Comparison of ENCODE assay signal across 19 cellular contexts in genomic region chr6:89750338-89750737, GRCh38.
A peak's percentile ranks its signal among the peaks of the same experiment; 100 is the strongest.
DNase-seq lines count a peak whose midpoint lies in the region; ATAC-seq, FAIRE-seq and TF ChIP-seq lines count a peak whose summit lies in the region.
"Had no signal": no experiment of that assay in that cellular context is flagged by ENCODE, and none has a peak within 500 bp of the region (broad histone marks: within the 10 kb centered on the region; RNA-seq: fewer than 3 reads in every experiment).

No MANE protein-coding gene starts in this region.

- DNase-seq in HepG2 (ENCODE audit: low spot score) = no peak
- DNase-seq in WTC11 (ENCODE audit: low spot score) = no peak
- DNase-seq in left lobe of liver (ENCODE audit: low spot score) = no peak
- no peak for DNase-seq in NCI-H1092 (lab: John Stamatoyannopoulos, UW)
- no peak for DNase-seq in GM23248
- no peak for DNase-seq in A172 (ENCODE audit: low spot score)
- no peak for DNase-seq in GM19238 (ENCODE audit: insufficient read length, low spot score)
- DNase-seq: 8988T; ACHN; Calu3; CD4-positive, CD25-positive, alpha-beta regulatory T cell; DMS 273 treated with DMSO at 0.1 percent for 48 hours; DMS79 had no signal

- no peak for FAIRE-seq in HepG2 (lab: Jason Lieb, UNC)
- FAIRE-seq: GM12891, H54 had no signal

- no peak for ATAC-seq in HepG2
- ATAC-seq in WTC11 = no peak
- ATAC-seq in left lobe of liver = peak; percentile 76

- H3K4me3 Mint-ChIP-seq in WTC11 = no peak overlapping the region
- H3K4me3 Mint-ChIP-seq: CD4-positive, CD25-positive, alpha-beta regulatory T cell; IgD-negative memory B cell had no signal

- TF ChIP-seq CTCF in liver (IDR thresholded peaks at IDR 0.05; ENCODE audit: low read depth, low read length, missing input control) (no peak), HepG2 (CRISPR knock-in tag; IDR thresholded peaks at IDR 0.05) (no peak), WTC11 (IDR thresholded peaks at IDR 0.05) (no peak)

- in situ Hi-C loops in HepG2 (cut with HindIII; ENCODE audit: extremely low pct_ligation_motif_present, low pct_unique_long_range_greater_than_20kb) = no loop called here
- in situ Hi-C loops in GM23248 (cut with MboI) = no loop called here

- no peak overlapping the region for H3K4me3 ChIP-seq in liver (ENCODE audit: low read depth in 1 of 3, low read length in 3 of 3)
- no peak overlapping the region for H3K4me3 ChIP-seq in HepG2 (replicated peaks in 1 of 3; ENCODE audit: insufficient read depth in 1 of 3, low read depth in 2 of 3, low read length in 3 of 3)
- H3K4me3 ChIP-seq in GM23248 = no peak overlapping the region
- H3K4me3 ChIP-seq: BLaER1 treated with 17β-estradiol and CSF1 and Interleukin-3, amounts not matched to agents 10 nM and 100 nM had no signal

- H3K27ac Mint-ChIP-seq in WTC11 = peak overlapping the region; percentile 21
- H3K27ac Mint-ChIP-seq: IgD-negative memory B cell had no signal

- intact Hi-C loops in HepG2 (cut with micrococcal nuclease; ENCODE audit: unreplicated experiment) = no loop called here

- H3K27ac ChIP-seq in liver (ENCODE audit: low read depth in 1 of 2, low read length in 2 of 2) (no peak overlapping the region), HepG2 (ENCODE audit: extremely low read length, insufficient read depth, low read length) (no peak overlapping the region), GM23248 (no peak overlapping the region)
- H3K27ac ChIP-seq: BLaER1 treated with 17β-estradiol and CSF1 and Interleukin-3, amounts not matched to agents 10 nM and 100 nM; HL-60 had no signal

- CTCF ChIA-PET in HepG2 (lab: Yijun Ruan, JAX; ENCODE audit: low intra/inter-chr PET ratio, low total read pairs) (no interaction called here), WTC11 (lab: Charles Lee) (interaction anchor here (0.5 kb wide), 1 partner anchor 15 kb away, joined by 3 read pairs; no protein-coding TSS in a partner anchor)

- POLR2A ChIA-PET in HepG2 (lab: Yijun Ruan, JAX) = no interaction called here
- POLR2A ChIA-PET in WTC11 (lab: Charles Lee) = no interaction called here

- BruUV-seq in HepG2 (replicated peaks; lab: Mats Ljungman, UMichigan) = no TSS peak

- H3K79me2 ChIP-seq in HepG2 (ENCODE audit: insufficient read depth, low read length) = no peaks in the 10 kb centered on the region
- no peaks in the 10 kb centered on the region for H3K79me2 ChIP-seq in GM23248 (ENCODE audit: insufficient read depth)

- TF ChIP-seq RAD21 in liver (IDR thresholded peaks at IDR 0.05) (no peak), HepG2 (CRISPR knock-in tag; IDR thresholded peaks at IDR 0.05) (no peak)

- H3K4me1 ChIP-seq in liver (ENCODE audit: control insufficient read depth in 4 of 4, insufficient read depth in 4 of 4, low read length in 3 of 4) (peaks cover 0 to 3% (median 0%) of the 10 kb centered on the region in 4 donors), HepG2 (ENCODE audit: insufficient read depth, low read length) (no peaks in the 10 kb centered on the region), GM23248 (ENCODE audit: insufficient read depth) (no peaks in the 10 kb centered on the region)
- H3K4me1 ChIP-seq: BLaER1 treated with 17β-estradiol and CSF1 and Interleukin-3, amounts not matched to agents 10 nM and 100 nM had no signal

- no peaks in the 10 kb centered on the region for H3K9me3 ChIP-seq in liver (ENCODE audit: control insufficient read depth in 4 of 4, low read length in 3 of 4)
- no peaks in the 10 kb centered on the region for H3K9me3 ChIP-seq in HepG2 (ENCODE audit: low read length)
- no peaks in the 10 kb centered on the region for H3K9me3 ChIP-seq in GM23248 (ENCODE audit: low read depth)
- H3K9me3 ChIP-seq: BLaER1 treated with 17β-estradiol and CSF1 and Interleukin-3, amounts not matched to agents 10 nM and 100 nM had no signal

- no peaks in the 10 kb centered on the region for H3F3A ChIP-seq in GM23248 (ENCODE audit: insufficient read depth)

- H4K20me1 ChIP-seq in HepG2 (ENCODE audit: insufficient read depth, low read length) (no peaks in the 10 kb centered on the region; the same call in 1 of the 2 replicates), GM23248 (ENCODE audit: insufficient read depth) (no peaks in the 10 kb centered on the region)
- H4K20me1 ChIP-seq: BLaER1 treated with 17β-estradiol and CSF1 and Interleukin-3, amounts not matched to agents 10 nM and 100 nM had no signal

- no peak for TF ChIP-seq EP300 in HepG2 (IDR thresholded peaks at IDR 0.05; ENCODE audit: low read depth in 2 of 2, low read length in 2 of 2)
- no peak for TF ChIP-seq EP300 in HepG2 (CRISPR knock-in tag; IDR thresholded peaks at IDR 0.05; ENCODE audit: borderline replicate concordance)

- H3K9ac ChIP-seq in liver (ENCODE audit: low read depth in 1 of 2, low read length in 2 of 2) (no peak overlapping the region), HepG2 (ENCODE audit: insufficient read depth, low read depth, low read length) (no peak overlapping the region), GM23248 (no peak overlapping the region)
- H3K9ac ChIP-seq: BLaER1 treated with 17β-estradiol and CSF1 and Interleukin-3, amounts not matched to agents 10 nM and 100 nM had no signal

- no peaks in the 10 kb centered on the region for H3K27me3 Mint-ChIP-seq in WTC11 (ENCODE audit: low read depth)
- H3K27me3 Mint-ChIP-seq: CD4-positive, CD25-positive, alpha-beta regulatory T cell; IgD-negative memory B cell had no signal

- H3K9me2 ChIP-seq in GM23248 (ENCODE audit: insufficient read depth) = no peaks in the 10 kb centered on the region

- H2AFZ ChIP-seq in HepG2 (ENCODE audit: low read length) (no peak overlapping the region), GM23248 (no peak overlapping the region)

- H3K9me3 Mint-ChIP-seq in WTC11 = no peaks in the 10 kb centered on the region
- H3K9me3 Mint-ChIP-seq: CD4-positive, CD25-positive, alpha-beta regulatory T cell; IgD-negative memory B cell had no signal

- H3K4me2 ChIP-seq in HepG2 (ENCODE audit: low read depth, low read length) (no peak overlapping the region), GM23248 (ENCODE audit: unreplicated experiment) (no peak overlapping the region)
- H3K4me2 ChIP-seq: BLaER1 treated with 17β-estradiol and CSF1 and Interleukin-3, amounts not matched to agents 10 nM and 100 nM had no signal

- H3K36me3 Mint-ChIP-seq in WTC11 = peaks cover 86% of the 10 kb centered on the region

- H3K36me3 ChIP-seq in liver (ENCODE audit: control insufficient read depth in 4 of 4, insufficient read depth in 3 of 4, low read depth in 1 of 4, low read length in 3 of 4) = peaks cover 13 to 69% (median 33%) of the 10 kb centered on the region in 4 donors
- H3K36me3 ChIP-seq in HepG2 (replicated peaks in 1 of 2; ENCODE audit: control insufficient read depth in 1 of 2, insufficient read depth in 2 of 2, low read length in 2 of 2) = peaks cover 25 to 77% of the 10 kb centered on the region in 2 experiments
- H3K36me3 ChIP-seq in GM23248 (ENCODE audit: low read depth) = peaks cover 17% of the 10 kb centered on the region

- H3K27me3 ChIP-seq in liver (ENCODE audit: control insufficient read depth in 4 of 4, insufficient read depth in 4 of 4, low read length in 3 of 4) (no peaks in the 10 kb centered on the region), HepG2 (ENCODE audit: control insufficient read depth in 1 of 2, insufficient read depth in 2 of 2, low read length in 2 of 2) (no peaks in the 10 kb centered on the region; a peak in 1 of 5 replicates), GM23248 (replicated peaks; ENCODE audit: insufficient read depth) (no peaks in the 10 kb centered on the region)
- H3K27me3 ChIP-seq: BLaER1 treated with 17β-estradiol and CSF1 and Interleukin-3, amounts not matched to agents 10 nM and 100 nM had no signal

- 72% methylated on average over 5 of the region's 5 CpGs for WGBS in liver
- 96% methylated on average over 5 of the region's 5 CpGs for WGBS in HepG2 (ENCODE audit: low lambda C conversion rate)
- 92 to 98% methylated on average over 5 of the region's 5 CpGs for WGBS in GM23248 (ENCODE audit: low coverage in 1 of 2, low lambda C conversion rate in 2 of 2, missing lambda C conversion rate in 2 of 2), 2 experiments

- no peak for TF ChIP-seq POLR2A in HepG2 (IDR thresholded peaks at IDR 0.05; ENCODE audit: insufficient read depth in 1 of 2, low read depth in 2 of 2, low read length in 2 of 2)

- H3K4me1 Mint-ChIP-seq in WTC11 = peaks cover 4% of the 10 kb centered on the region
- H3K4me1 Mint-ChIP-seq: IgD-negative memory B cell had no signal

TF ChIP-seq in liver, 16 proteins besides CTCF, POLR2A, EP300 and RAD21 (continues in another document):
- TF ChIP-seq TAF1 (conservative IDR thresholded peaks at IDR 0.05) = no peak

TF ChIP-seq in HepG2, 621 proteins besides CTCF, POLR2A, EP300 and RAD21 (continues in another document):
- TF ChIP-seq PRPF4 (IDR thresholded peaks at IDR 0.05; ENCODE audit: low read depth, low read length, poor library complexity, severe bottlenecking) (no peak), SMAD3 (CRISPR knock-in tag; IDR thresholded peaks at IDR 0.05) (no peak), PLSCR1 (CRISPR knock-in tag; IDR thresholded peaks at IDR 0.05; ENCODE audit: borderline replicate concordance) (no peak)

TF ChIP-seq in WTC11, 78 proteins besides CTCF, POLR2A, EP300 and RAD21:
- TF ChIP-seq CREM (CRISPR knock-in tag; IDR thresholded peaks at IDR 0.05) (no peak), ZNF121 (CRISPR knock-in tag; IDR thresholded peaks at IDR 0.05) (0 out of 2 replicates have a peak, but pooled peaks have one; percentile 18)
TF ChIP-seq in WTC11: peak in this region for 1.
